7 cellular contexts compared by ENCODE assay signal in genomic region chr2:216535454-216535995, GRCh38. TPM values are rescaled to one million over a fixed set of nuclear protein-coding genes. Genes with fewer than 3 reads are reported as not detected.
DNase-seq lines count a peak whose midpoint lies in the region; ATAC-seq and TF ChIP-seq lines count a peak whose summit lies in the region.

No MANE protein-coding gene starts in this region.

- intact Hi-C loops in lower leg skin (cut with DNase I; ENCODE audit: low total_unique reads), result no loop called here

- H3K4me3 ChIP-seq in coronary artery (peak overlapping the region; percentile 48), lower leg skin (ENCODE audit: low read depth, poor library complexity, severe bottlenecking) (no peak overlapping the region)

- H3K27ac ChIP-seq in coronary artery, result peak overlapping the region; percentile 79 to 93

- no peak for TF ChIP-seq POLR2A in lower leg skin (IDR thresholded peaks at IDR 0.05)

- 8% methylated on average over 10 of the region's 10 CpGs for WGBS in lower leg skin, 2 donors

- ATAC-seq in HG03432 (IDR thresholded peaks at IDR 0.05; ENCODE audit: unreplicated experiment), result no peak

- TF ChIP-seq CTCF in coronary artery (IDR thresholded peaks at IDR 0.05), result no peak
- no peak for TF ChIP-seq CTCF in lower leg skin (IDR thresholded peaks at IDR 0.05)

- peak; percentile 38 to 45 for DNase-seq in NOMO-1 (lab: John Stamatoyannopoulos, UW; ENCODE audit: unreplicated experiment in 2 of 2)
- peak; percentile 90 for DNase-seq in coronary artery (ENCODE audit: low spot score)
- peak; percentile 44 to 90 for DNase-seq in lower leg skin (ENCODE audit: low spot score in 2 of 2)
- peak; percentile 83 for DNase-seq in ureter (ENCODE audit: low spot score)
- no peak for DNase-seq in NCI-H1436 treated with DMSO at 0.1 percent for 48 hours (lab: John Stamatoyannopoulos, UW)
- DNase-seq in NCI-H774 (lab: John Stamatoyannopoulos, UW), result no peak

RNA-seq across cellular contexts. Expression of gene RPL37A, which starts 36.9 kb away (rescaled TPM):
- total RNA-seq in lower leg skin (1,000 to 10,000 TPM; 1,765 to 2,628 (median 2,029) TPM), ureter (2,809 TPM)

Comparison
In these comparisons a context has a peak if more than half of its experiments do, and no peak if none do; other contexts are left out.
1. DNase-seq: peak in NOMO-1 (2 of 2), coronary artery (single experiment), lower leg skin (2 of 2) and ureter (single experiment); none in NCI-H1436 treated with DMSO at 0.1 percent for 48 hours (single experiment) and NCI-H774 (single experiment).